Comparison of ENCODE assay signal across 12 cellular contexts in genomic region chrX:45621356-45622041, GRCh38.
DNase-seq lines count a peak whose midpoint lies in the region; ATAC-seq and TF ChIP-seq lines count a peak whose summit lies in the region.
"Had no signal": no experiment of that assay in that cellular context is flagged by ENCODE, and none has a peak within 500 bp of the region (broad histone marks: within the 10 kb centered on the region; RNA-seq: fewer than 3 reads in every experiment).

No MANE protein-coding gene starts in this region.

- peak; percentile 88 for ATAC-seq in stimulated activated naive CD8-positive, alpha-beta T cell treated with anti-CD3 and anti-CD28 coated beads, Interleukin-15, Interleukin-2, amounts not matched to agents 100 U/mL and 50 U/mL, for 24 hours
- ATAC-seq: left colon had no signal

- H3K36me3 Mint-ChIP-seq in activated CD4-positive, alpha-beta T cell treated with anti-CD3 and anti-CD28 coated beads, Interleukin-2, amount 10 ng/mL, durations not matched to agents 24 days and 14 days (ENCODE audit: low read depth) = peaks cover 2% of the 10 kb centered on the region
- H3K36me3 Mint-ChIP-seq: brain had no signal

- peaks cover 18% of the 10 kb centered on the region for H3K4me1 Mint-ChIP-seq in activated CD4-positive, alpha-beta T cell treated with anti-CD3 and anti-CD28 coated beads, Interleukin-2, amount 10 ng/mL, durations not matched to agents 24 days and 14 days
- H3K4me1 Mint-ChIP-seq: B cell, brain had no signal

- no peak overlapping the region for H3K4me3 ChIP-seq in epithelial cell of esophagus (ENCODE audit: low read length)

- TF ChIP-seq CTCF in epithelial cell of esophagus (IDR thresholded peaks at IDR 0.05; ENCODE audit: insufficient read depth, low read depth, low read length, missing control alignments) = no peak

- peaks cover 13% of the 10 kb centered on the region for H3K9me3 Mint-ChIP-seq in activated CD4-positive, alpha-beta T cell treated with anti-CD3 and anti-CD28 coated beads, Interleukin-2, amount 10 ng/mL, durations not matched to agents 24 days and 14 days

- DNase-seq in activated CD4-positive, alpha-beta T cell treated with anti-CD3 and anti-CD28 coated beads, Interleukin-2, amount 10 ng/mL, durations not matched to agents 24 days and 14 days = peak; percentile 51
- DNase-seq in activated CD4-positive, alpha-beta T cell treated with anti-CD3 and anti-CD28 coated beads, Interleukin-2, amount 50 U/mL, for 1 hour = no peak
- DNase-seq in M059J (ENCODE audit: low read depth) (peak; percentile 93), epithelial cell of esophagus (ENCODE audit: low read depth) (peak; percentile 89), SIG-M5 treated with dmso at 0.1 percent for 504 hours (lab: John Stamatoyannopoulos, UW; ENCODE audit: unreplicated experiment) (no peak), SHP77 treated with DMSO at 0.1 percent for 48 hours (lab: John Stamatoyannopoulos, UW) (no peak), inferior parietal cortex (ENCODE audit: extremely low spot score) (no peak)
- peak; percentile 4 for DNase-seq in stimulated activated naive CD8-positive, alpha-beta T cell treated with anti-CD3 and anti-CD28 coated beads, Interleukin-15, Interleukin-2, amounts not matched to agents 100 U/mL and 50 U/mL, for 24 hours
- DNase-seq: left colon, NCI-H187 treated with DMSO at 0.1 percent for 48 hours had no signal

- H3K27ac Mint-ChIP-seq in activated CD4-positive, alpha-beta T cell treated with anti-CD3 and anti-CD28 coated beads, Interleukin-2, amount 10 ng/mL, durations not matched to agents 24 days and 14 days = peak overlapping the region; percentile 89
- H3K27ac Mint-ChIP-seq: B cell had no signal

- H3K4me3 Mint-ChIP-seq in activated CD4-positive, alpha-beta T cell treated with anti-CD3 and anti-CD28 coated beads, Interleukin-2, amount 10 ng/mL, durations not matched to agents 24 days and 14 days = peak overlapping the region; percentile 35
- H3K4me3 Mint-ChIP-seq: B cell, brain had no signal

- intact Hi-C loops in activated CD4-positive, alpha-beta T cell treated with anti-CD3 and anti-CD28 coated beads, Interleukin-2, amount 10 ng/mL, durations not matched to agents 24 days and 14 days (cut with micrococcal nuclease) = loop anchor here (1.0 to 5.0 kb wide), 6 partner anchors 89 to 231 kb away; no protein-coding TSS in a partner anchor

- H3K27me3 Mint-ChIP-seq in activated CD4-positive, alpha-beta T cell treated with anti-CD3 and anti-CD28 coated beads, Interleukin-2, amount 10 ng/mL, durations not matched to agents 24 days and 14 days = no peaks in the 10 kb centered on the region
- H3K27me3 Mint-ChIP-seq: B cell, brain had no signal

Comparison
In these comparisons a context has a peak if more than half of its experiments do, and no peak if none do; other contexts are left out.
1. DNase-seq: peak in activated CD4-positive, alpha-beta T cell treated with anti-CD3 and anti-CD28 coated beads, Interleukin-2, amount 10 ng/mL, durations not matched to agents 24 days and 14 days (single experiment), M059J (single experiment), epithelial cell of esophagus (single experiment) and stimulated activated naive CD8-positive, alpha-beta T cell treated with anti-CD3 and anti-CD28 coated beads, Interleukin-15, Interleukin-2, amounts not matched to agents 100 U/mL and 50 U/mL, for 24 hours (single experiment); none in activated CD4-positive, alpha-beta T cell treated with anti-CD3 and anti-CD28 coated beads, Interleukin-2, amount 50 U/mL, for 1 hour (single experiment), SIG-M5 treated with dmso at 0.1 percent for 504 hours (single experiment), SHP77 treated with DMSO at 0.1 percent for 48 hours (single experiment) and inferior parietal cortex (single experiment).